ENCODE assay signal across 8 cellular contexts in genomic region chr10:117004627-117005453, GRCh38. TPM values are rescaled to one million over a fixed set of nuclear protein-coding genes. Genes with fewer than 3 reads are reported as not detected.
DNase-seq lines count a peak whose midpoint lies in the region; ATAC-seq and TF ChIP-seq lines count a peak whose summit lies in the region.

SHTN1 (minus strand) TSS chr10:117005187; CDS start chr10:117005079, 108 bp downstream.

- TF ChIP-seq CTCF in 22Rv1 (IDR thresholded peaks at IDR 0.05) (no peak), subcutaneous adipose tissue (IDR thresholded peaks at IDR 0.05; ENCODE audit: low read depth) (no peak)

- H3K27ac ChIP-seq in 22Rv1, result peak within 1 kb of the TSS; percentile 98

- H3K9me3 ChIP-seq in mononuclear cell (ENCODE audit: low read depth, low read length), result no peaks in the 10 kb centered on the region

- H3K4me1 ChIP-seq in mononuclear cell (ENCODE audit: insufficient read depth, low read length), result peaks cover 17% of the 10 kb centered on the region

- DNase-seq in NCI-H2227 treated with DMSO at 0.1 percent for 48 hours (lab: John Stamatoyannopoulos, UW), result peak; percentile 81
- DNase-seq in activated CD4-positive, alpha-beta T cell treated with anti-CD3 and anti-CD28 coated beads, Interleukin-2, amount 50 U/mL, for 1 hour, result peak; percentile 7

- H3K4me3 ChIP-seq in mononuclear cell (ENCODE audit: low read length), result peak within 1 kb of the TSS; percentile 51

- peaks cover 28% of the 10 kb centered on the region for H3K27me3 ChIP-seq in mononuclear cell (ENCODE audit: insufficient read depth, low read length)

- ATAC-seq in GM18508 (IDR thresholded peaks at IDR 0.05; ENCODE audit: insufficient read depth, unreplicated experiment) (peak; percentile 22), HG03095 (IDR thresholded peaks at IDR 0.05; ENCODE audit: unreplicated experiment) (peak; percentile 52), esophagus mucosa (peak; percentile 96)

RNA-seq across cellular contexts. Expression of gene SHTN1, which starts in this region (rescaled TPM):
- total RNA-seq in esophagus mucosa (23.9 TPM), mononuclear cell (10.0 TPM), subcutaneous adipose tissue (10 to 100 TPM in 3 of 4 donors, 1 to 10 TPM in 1; 8.1 to 36.7 (median 20.0) TPM)

Comparison
In these comparisons a context has a peak if more than half of its experiments do, and no peak if none do; other contexts are left out.
1. Peak in every context shown above with its lines: DNase-seq, ATAC-seq, H3K4me3 ChIP-seq and H3K27ac ChIP-seq.
2. ATAC-seq: peak in every context shown above with its lines; median percentile 96 in esophagus mucosa; 52 in HG03095; 22 in GM18508.